Comparison of ENCODE assay signal across 22 cellular contexts in genomic region chr1:151133339-151133761, GRCh38. TPM values are rescaled to one million over a fixed set of nuclear protein-coding genes. Genes with fewer than 3 reads are reported as not detected.
A peak's percentile ranks its signal among the peaks of the same experiment; 100 is the strongest.
DNase-seq lines count a peak whose midpoint lies in the region; ATAC-seq and TF ChIP-seq lines count a peak whose summit lies in the region.
"Had no signal": no experiment of that assay in that cellular context is flagged by ENCODE, and none has a peak within 500 bp of the region (broad histone marks: within the 10 kb centered on the region; RNA-seq: fewer than 3 reads in every experiment).

No MANE protein-coding gene starts in this region.

- no peak for TF ChIP-seq EP300 in SK-N-SH (IDR thresholded peaks at IDR 0.05; ENCODE audit: borderline replicate concordance in 1 of 2, low read depth in 1 of 2, low read length in 1 of 2)
- no peak for TF ChIP-seq EP300 in ovary (IDR thresholded peaks at IDR 0.05)

- no peak overlapping the region for H3K4me3 Mint-ChIP-seq in osteocyte (ENCODE audit: unreplicated experiment)
- H3K4me3 Mint-ChIP-seq: activated CD8-positive, alpha-beta T cell treated with anti-CD3 and anti-CD28 coated beads, Interleukin-2, amount 10 ng/mL, durations not matched to agents 7 days and 5 days; activated naive CD4-positive, alpha-beta T cell treated with anti-CD3 and anti-CD28 coated beads for 36 hours; activated T-cell treated with anti-CD3 and anti-CD28 coated beads, Interleukin-2, amount 50 U/mL, for 24 hours; B cell had no signal

- no peak for TF ChIP-seq RAD21 in SK-N-SH (IDR thresholded peaks at IDR 0.05; ENCODE audit: low read length)

- ATAC-seq in SK-N-SH treated with all-trans-retinoic acid at 6 μM for 48 hours: no peak
- ATAC-seq in left lobe of liver: no peak
- ATAC-seq: activated CD8-positive, alpha-beta T cell treated with anti-CD3 and anti-CD28 coated beads, Interleukin-2, amount 10 ng/mL, durations not matched to agents 7 days and 5 days; mucosa of descending colon had no signal

- H3K9me3 Mint-ChIP-seq in osteocyte (ENCODE audit: unreplicated experiment): no peaks in the 10 kb centered on the region
- H3K9me3 Mint-ChIP-seq: activated naive CD4-positive, alpha-beta T cell treated with anti-CD3 and anti-CD28 coated beads for 36 hours; activated T-cell treated with anti-CD3 and anti-CD28 coated beads, Interleukin-2, amount 50 U/mL, for 24 hours had no signal

- H3K36me3 ChIP-seq in SK-N-SH (replicated peaks in 1 of 2; ENCODE audit: control insufficient read depth in 1 of 2, insufficient read depth in 2 of 2, low read length in 1 of 2) (no peaks in the 10 kb centered on the region), MG63 (no peaks in the 10 kb centered on the region), iPS-18a (ENCODE audit: control insufficient read depth, low read depth, low read length) (peaks cover 22% of the 10 kb centered on the region), ovary (no peaks in the 10 kb centered on the region)

- TF ChIP-seq CTCF in SK-N-SH (IDR thresholded peaks at IDR 0.05) (no peak), ovary (IDR thresholded peaks at IDR 0.05) (no peak), osteocyte (IDR thresholded peaks at IDR 0.05) (no peak)

- H3K4me1 Mint-ChIP-seq in osteocyte (ENCODE audit: unreplicated experiment): peaks cover 12% of the 10 kb centered on the region

- H3K27ac ChIP-seq in SK-N-SH (ENCODE audit: low read depth in 2 of 2, low read length in 1 of 2) (no peak overlapping the region), iPS-18a (ENCODE audit: low read length) (no peak overlapping the region), ovary (peak overlapping the region; percentile 26 to 76)
- H3K27ac ChIP-seq: heart right ventricle had no signal

- no peak for TF ChIP-seq POLR2A in ovary (IDR thresholded peaks at IDR 0.05)

- H3K4me3 ChIP-seq in SK-N-SH (ENCODE audit: low read depth in 2 of 2, low read length in 1 of 2): no peak overlapping the region
- H3K4me3 ChIP-seq in MG63: no peak overlapping the region
- H3K4me3 ChIP-seq in iPS-18a (ENCODE audit: low read length): peak overlapping the region; percentile 61
- H3K4me3 ChIP-seq in ovary: no peak overlapping the region
- H3K4me3 ChIP-seq: heart right ventricle, mucosa of descending colon had no signal

- no peaks in the 10 kb centered on the region for H4K20me1 ChIP-seq in SK-N-SH (ENCODE audit: insufficient read depth)

- peaks cover 6% of the 10 kb centered on the region for H3K27me3 Mint-ChIP-seq in osteocyte (ENCODE audit: unreplicated experiment)
- H3K27me3 Mint-ChIP-seq: B cell had no signal

- no peak overlapping the region for H3K4me2 ChIP-seq in SK-N-SH

- POLR2A ChIA-PET in SK-N-SH (lab: Yijun Ruan, JAX): no interaction called here

- H3K27me3 ChIP-seq in SK-N-SH (ENCODE audit: insufficient read depth): no peaks in the 10 kb centered on the region
- no peaks in the 10 kb centered on the region for H3K27me3 ChIP-seq in MG63
- peaks cover 35% of the 10 kb centered on the region for H3K27me3 ChIP-seq in iPS-18a (ENCODE audit: control insufficient read depth, insufficient read depth, low read length)
- no peaks in the 10 kb centered on the region for H3K27me3 ChIP-seq in ovary
- H3K27me3 ChIP-seq: heart right ventricle had no signal

- H2AFZ ChIP-seq in SK-N-SH (ENCODE audit: low read depth): no peak overlapping the region

- 93% methylated on average over 16 of the region's 26 CpGs for WGBS in SK-N-SH (ENCODE audit: low lambda C conversion rate)
- WGBS in ovary, 3 donors: 35 to 38% (median 35%) methylated on average over 25 to 26 of the region's 26 CpGs

- no peaks in the 10 kb centered on the region for H3K79me2 ChIP-seq in SK-N-SH (ENCODE audit: insufficient read depth)

- peak; percentile 18 for DNase-seq in SK-N-SH
- peak; percentile 14 for DNase-seq in MG63
- DNase-seq in ovary: peak; percentile 58 to 84 (median 68)
- DNase-seq in osteocyte (ENCODE audit: extremely low spot score, unreplicated experiment): no peak
- DNase-seq in stimulated activated CD4-positive, alpha-beta T cell treated with anti-CD3 and anti-CD28 coated beads, Interleukin-4, amount 100 ng/mL, for 1 hour: no peak
- DNase-seq in left lobe of liver (ENCODE audit: low spot score): no peak
- DNase-seq: 8988T; activated CD4-positive, CD25-positive, alpha-beta regulatory T cell; activated CD8-positive, alpha-beta T cell treated with anti-CD3 and anti-CD28 coated beads, Interleukin-2, amount 10 ng/mL, durations not matched to agents 7 days and 5 days; activated naive CD4-positive, alpha-beta T cell treated with anti-CD3 and anti-CD28 coated beads for 36 hours; activated T-cell treated with anti-CD3 and anti-CD28 coated beads, Interleukin-2, amount 50 U/mL, for 24 hours; heart right ventricle; mucosa of descending colon; NCI-H146; NCI-H2171; NCI-H526 treated with DMSO at 0.1 percent for 48 hours; OCI-M1; T-helper 2 cell had no signal

- no peaks in the 10 kb centered on the region for H3K4me1 ChIP-seq in SK-N-SH (ENCODE audit: control insufficient read depth in 1 of 2, insufficient read depth in 2 of 2, low read depth in 1 of 2, low read length in 1 of 2)
- H3K4me1 ChIP-seq in iPS-18a (ENCODE audit: control insufficient read depth, low read depth, low read length): peaks cover 4% of the 10 kb centered on the region
- H3K4me1 ChIP-seq in ovary (ENCODE audit: insufficient read depth): no peaks in the 10 kb centered on the region

- peaks cover 24% of the 10 kb centered on the region for H3K36me3 Mint-ChIP-seq in osteocyte (ENCODE audit: unreplicated experiment)

- intact Hi-C loops in ovary (cut with DNase I): no loop called here

- CTCF ChIA-PET in SK-N-SH (lab: Yijun Ruan, JAX): no interaction called here

- H3F3A ChIP-seq in SK-N-SH (replicated peaks; ENCODE audit: insufficient read depth): peaks cover 13% of the 10 kb centered on the region

- no peak overlapping the region for H3K27ac Mint-ChIP-seq in osteocyte (ENCODE audit: unreplicated experiment)
- H3K27ac Mint-ChIP-seq: activated CD8-positive, alpha-beta T cell treated with anti-CD3 and anti-CD28 coated beads, Interleukin-2, amount 10 ng/mL, durations not matched to agents 7 days and 5 days; activated naive CD4-positive, alpha-beta T cell treated with anti-CD3 and anti-CD28 coated beads for 36 hours; activated T-cell treated with anti-CD3 and anti-CD28 coated beads, Interleukin-2, amount 50 U/mL, for 24 hours; B cell had no signal

- H3K9me3 ChIP-seq in SK-N-SH (no peaks in the 10 kb centered on the region), MG63 (no peaks in the 10 kb centered on the region), iPS-18a (ENCODE audit: control insufficient read depth, low read depth, low read length) (no peaks in the 10 kb centered on the region), ovary (no peaks in the 10 kb centered on the region)
- H3K9me3 ChIP-seq: heart right ventricle, mucosa of descending colon had no signal

- H3K9ac ChIP-seq in SK-N-SH (no peak overlapping the region), iPS-18a (ENCODE audit: low read length) (no peak overlapping the region)

- H3K9me2 ChIP-seq in SK-N-SH: no peaks in the 10 kb centered on the region

TF ChIP-seq in SK-N-SH, 30 proteins besides CTCF, POLR2A, EP300 and RAD21:
- TF ChIP-seq NFIC (IDR thresholded peaks at IDR 0.05; ENCODE audit: borderline replicate concordance): no peak

RNA-seq across cellular contexts. Expression of gene SEMA6C, which starts 13.1 kb away (rescaled TPM):
- 3.1 and 4.0 TPM in 2 replicates for polyA plus RNA-seq in SK-N-SH (2012; rRNA removed)
- 1.9 and 2.8 TPM in 2 replicates for polyA plus RNA-seq in SK-N-SH (2012; cell fraction: cytosol; rRNA removed)
- 17.3 and 19.6 TPM in 2 replicates for polyA plus RNA-seq in SK-N-SH (2012; cell fraction: nucleus; rRNA removed)
- total RNA-seq in MG63 (2014; rRNA removed; shearing (Covaris generic); ENCODE audit: low replicate concordance): 1.4 TPM in 1 of 2 replicates, not detected in the other
- total RNA-seq in ovary: 10 to 100 TPM in 5 of 7 donors, 1 to 10 TPM in 2; 8.0 to 18.0 (median 14.7) TPM
- polyA plus RNA-seq in ovary: 10 to 100 TPM in 1 of 2 donors, 1 to 10 TPM in 1; 5.0 to 13.4 TPM
- 24.7 and 28.2 TPM in 2 replicates for total RNA-seq in osteocyte
- total RNA-seq in left lobe of liver: 6.4 TPM

RNA-seq across cellular contexts. Expression of gene TNFAIP8L2, which starts 23.1 kb away (rescaled TPM):
- polyA plus RNA-seq in SK-N-SH (2012; rRNA removed) (not detected in 2 replicates), ovary (1 to 10 TPM; 2.1 to 4.6 TPM)
- polyA plus RNA-seq in SK-N-SH (2012; cell fraction: cytosol; rRNA removed): not detected in 2 replicates
- polyA plus RNA-seq in SK-N-SH (2012; cell fraction: nucleus; rRNA removed): 0.07 TPM in 1 of 2 replicates, not detected in the other
- total RNA-seq in MG63 (2014; rRNA removed; shearing (Covaris generic); ENCODE audit: low replicate concordance): not detected in 2 replicates
- total RNA-seq in ovary (1 to 10 TPM in 5 of 7 donors, under 1 TPM in 2; 0.48 to 3.8 (median 1.2) TPM), osteocyte (not detected in 2 replicates), left lobe of liver (0.96 TPM)
- total RNA-seq: astrocyte had no signal

RNA-seq across cellular contexts. Expression of gene LYSMD1, which starts 32.4 kb away (rescaled TPM):
- polyA plus RNA-seq in SK-N-SH (2012; rRNA removed) (4.5 and 5.1 TPM in 2 replicates), ovary (10 to 100 TPM; 14.3 to 15.5 TPM)
- 3.7 and 4.4 TPM in 2 replicates for polyA plus RNA-seq in SK-N-SH (2012; cell fraction: cytosol; rRNA removed)
- 7.1 and 7.3 TPM in 2 replicates for polyA plus RNA-seq in SK-N-SH (2012; cell fraction: nucleus; rRNA removed)
- 2.0 and 11.4 TPM in 2 replicates for total RNA-seq in MG63 (2014; rRNA removed; shearing (Covaris generic); ENCODE audit: low replicate concordance)
- total RNA-seq in ovary (10 to 100 TPM; 12.6 to 20.3 (median 14.3) TPM), osteocyte (12.6 and 13.3 TPM in 2 replicates), left lobe of liver (3.9 TPM)

RNA-seq across cellular contexts. Expression of gene SCNM1, which starts 32.6 kb away (rescaled TPM):
- polyA plus RNA-seq in SK-N-SH (2012; rRNA removed) (23.4 and 27.8 TPM in 2 replicates), ovary (10 to 100 TPM; 33.0 to 38.9 TPM)
- 19.6 and 20.7 TPM in 2 replicates for polyA plus RNA-seq in SK-N-SH (2012; cell fraction: cytosol; rRNA removed)
- polyA plus RNA-seq in SK-N-SH (2012; cell fraction: nucleus; rRNA removed): 61.7 and 92.2 TPM in 2 replicates
- 43.1 and 69.6 TPM in 2 replicates for total RNA-seq in MG63 (2014; rRNA removed; shearing (Covaris generic); ENCODE audit: low replicate concordance)
- total RNA-seq in ovary (10 to 100 TPM; 18.6 to 32.7 (median 22.7) TPM), osteocyte (45.0 and 49.8 TPM in 2 replicates), left lobe of liver (9.4 TPM)

RNA-seq across cellular contexts. Expression of gene TMOD4, which starts 42.4 kb away (rescaled TPM):
- polyA plus RNA-seq in SK-N-SH (2012; rRNA removed): 0.57 and 0.59 TPM in 2 replicates
- 0.20 and 0.37 TPM in 2 replicates for polyA plus RNA-seq in SK-N-SH (2012; cell fraction: cytosol; rRNA removed)
- 1.7 and 2.0 TPM in 2 replicates for polyA plus RNA-seq in SK-N-SH (2012; cell fraction: nucleus; rRNA removed)
- total RNA-seq in MG63 (2014; rRNA removed; shearing (Covaris generic); ENCODE audit: low replicate concordance): not detected in 2 replicates
- 1 to 10 TPM in 2 of 7 donors, under 1 TPM in 3, not detected in 2; 0.42 to 1.4 (median 0.88) TPM for total RNA-seq in ovary
- under 1 TPM in 1 of 2 donors, not detected in 1; 0.15 TPM for polyA plus RNA-seq in ovary
- total RNA-seq in osteocyte: 2.8 TPM in 1 of 2 replicates, not detected in the other
- 0.33 TPM for total RNA-seq in left lobe of liver

Comparison
In these comparisons a context has a peak if more than half of its experiments do, and no peak if none do; other contexts are left out.
1. DNase-seq: peak in SK-N-SH (single experiment), MG63 (single experiment) and ovary (5 of 5); none in osteocyte (single experiment), stimulated activated CD4-positive, alpha-beta T cell treated with anti-CD3 and anti-CD28 coated beads, Interleukin-4, amount 100 ng/mL, for 1 hour (single experiment) and left lobe of liver (single experiment).
2. H3K27ac ChIP-seq: peak in ovary (2 of 2); none in SK-N-SH (0 of 2) and iPS-18a (single experiment).